Comparison of ENCODE assay signal across 8 cellular contexts in the genomic region with DNA sequence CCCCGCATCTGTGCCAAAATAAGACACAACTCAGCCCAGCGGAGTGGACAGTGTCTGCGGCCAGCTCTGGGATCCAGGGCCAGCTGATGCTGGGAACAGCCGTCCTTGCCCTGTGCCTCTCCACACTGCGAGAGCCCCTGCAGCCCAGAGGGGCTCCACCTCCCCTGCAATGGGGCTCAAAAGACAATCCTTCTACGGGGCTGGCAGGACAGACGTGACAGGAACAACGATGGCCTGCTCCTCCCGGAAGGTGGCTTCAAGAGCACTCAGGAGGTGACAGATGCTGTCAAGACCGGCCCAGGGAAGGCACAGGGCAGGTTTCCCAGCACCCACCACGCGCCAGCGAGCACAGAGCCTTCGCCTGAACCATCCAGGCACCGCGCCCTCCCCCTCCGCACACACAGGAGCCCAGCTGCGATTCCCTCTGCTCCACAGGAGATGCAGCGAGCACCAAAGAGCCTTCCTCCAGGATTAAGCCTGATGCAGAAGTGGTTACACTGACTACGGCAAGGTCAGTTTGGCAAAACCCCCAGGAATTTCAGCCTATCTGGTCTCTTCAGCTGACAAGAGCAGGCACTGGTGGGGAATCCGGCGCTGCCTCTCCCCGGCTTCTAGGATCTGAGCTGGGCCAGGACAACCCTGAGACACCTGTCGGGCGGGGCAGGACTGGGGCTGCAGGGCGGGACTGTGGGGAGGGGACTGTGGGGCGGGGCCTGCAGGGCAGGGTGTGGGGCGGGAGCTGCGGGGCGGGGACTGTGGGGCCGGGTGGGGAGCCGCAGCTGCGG.
A peak's percentile ranks its signal among the peaks of the same experiment; 100 is the strongest.
DNase-seq lines count a peak whose midpoint lies in the region; ATAC-seq, FAIRE-seq and TF ChIP-seq lines count a peak whose summit lies in the region.

No MANE protein-coding gene starts in this region.

- TF ChIP-seq CTCF in keratinocyte (optimal IDR thresholded peaks at IDR 0.05 in 1 of 3, IDR thresholded peaks at IDR 0.05 in 1 of 3, conservative IDR thresholded peaks at IDR 0.05 in 1 of 3; ENCODE audit: extremely low read depth in 1 of 3, insufficient read depth in 2 of 3, low read length in 3 of 3) (no peak), GM13976 (IDR thresholded peaks at IDR 0.05; ENCODE audit: borderline replicate concordance, control extremely low read depth, extremely low read depth, insufficient read depth, missing control alignments) (no peak)

- H3K9me1 ChIP-seq in keratinocyte (ENCODE audit: control insufficient read depth, extremely low read depth, insufficient read depth, low read length) = peaks cover 4% of the 10 kb centered on the region

- H3K9me3 ChIP-seq in BLaER1 = no peaks in the 10 kb centered on the region
- H3K9me3 ChIP-seq in keratinocyte (ENCODE audit: control insufficient read depth, low read depth, low read length) = peaks cover 8% of the 10 kb centered on the region

- in situ Hi-C loops in GM13976 (cut with MboI; ENCODE audit: low sequenced_read_pairs, unreplicated experiment) = no loop called here

- H2AFZ ChIP-seq in keratinocyte (ENCODE audit: control insufficient read depth, low read length) = no peak overlapping the region

- H3K79me2 ChIP-seq in keratinocyte (ENCODE audit: control insufficient read depth, insufficient read depth, low read length) = peaks cover 80% of the 10 kb centered on the region

- H3K4me1 ChIP-seq in BLaER1 = peaks cover 100% of the 10 kb centered on the region
- H3K4me1 ChIP-seq in keratinocyte (ENCODE audit: control insufficient read depth, extremely low read depth, insufficient read depth, low read length) = peaks cover 84% of the 10 kb centered on the region

- dilution Hi-C loops in keratinocyte (cut with MboI; ENCODE audit: extremely low pct_ligation_motif_present, low sequenced_read_pairs) = no loop called here

- H3K4me3 ChIP-seq in BLaER1 (no peak overlapping the region), keratinocyte (ENCODE audit: control insufficient read depth in 2 of 3, extremely low read depth in 1 of 3, insufficient read depth in 2 of 3, low read depth in 1 of 3, low read length in 3 of 3) (peak overlapping the region; percentile 13 to 53 (median 28))

- 0 out of 2 replicates have a peak overlapping the region, but pooled peaks have one; percentile 49 for H3K27ac ChIP-seq in BLaER1
- peak overlapping the region; percentile 86 for H3K27ac ChIP-seq in angular gyrus (ENCODE audit: low read depth, low read length)
- H3K27ac ChIP-seq in keratinocyte (ENCODE audit: control insufficient read depth, insufficient read depth, low read length) = peak overlapping the region; percentile 74
- peak overlapping the region; percentile 55 for H3K27ac ChIP-seq in substantia nigra (ENCODE audit: low read depth, low read length, poor library complexity, severe bottlenecking)

- no peak for ATAC-seq in GM19328 (IDR thresholded peaks at IDR 0.05; ENCODE audit: unreplicated experiment)

- H4K20me1 ChIP-seq in BLaER1 = peaks cover 100% of the 10 kb centered on the region
- H4K20me1 ChIP-seq in keratinocyte (ENCODE audit: control insufficient read depth, extremely low read depth, insufficient read depth, low read length) = peaks cover 2% of the 10 kb centered on the region

- H3K36me3 ChIP-seq in BLaER1 (peaks cover 59% of the 10 kb centered on the region), keratinocyte (ENCODE audit: control insufficient read depth in 2 of 2, extremely low read depth in 1 of 2, insufficient read depth in 2 of 2, low read length in 2 of 2) (peaks cover 3 to 6% of the 10 kb centered on the region in 2 experiments)

- no peaks in the 10 kb centered on the region for H3K27me3 ChIP-seq in BLaER1
- H3K27me3 ChIP-seq in keratinocyte (ENCODE audit: control insufficient read depth, extremely low read depth, insufficient read depth, low read length) = no peaks in the 10 kb centered on the region

- H3K4me2 ChIP-seq in BLaER1 = peak overlapping the region; percentile 77
- peak overlapping the region; percentile 77 for H3K4me2 ChIP-seq in keratinocyte (ENCODE audit: control insufficient read depth, extremely low read depth, insufficient read depth, low read depth, low read length)

- DNase-seq in LoVo (ENCODE audit: low spot score) (peak; percentile 13), keratinocyte (ENCODE audit: low read depth, low spot score) (no peak), substantia nigra (lab: John Stamatoyannopoulos, UW) (peak in 24 of 49 donors; percentile 11 to 82 (median 38)), GM13976 (ENCODE audit: low spot score) (no peak), pons (ENCODE audit: low spot score) (no peak)

- H3K9ac ChIP-seq in BLaER1 (peak overlapping the region; percentile 36; the same call in 1 of the 2 replicates), keratinocyte (ENCODE audit: control insufficient read depth, extremely low read depth, insufficient read depth, low read length) (peak overlapping the region; percentile 70)

- FAIRE-seq in keratinocyte (lab: Jason Lieb, UNC) = no peak
